ENCODE assay signal across 1 cellular context in the genomic region with DNA sequence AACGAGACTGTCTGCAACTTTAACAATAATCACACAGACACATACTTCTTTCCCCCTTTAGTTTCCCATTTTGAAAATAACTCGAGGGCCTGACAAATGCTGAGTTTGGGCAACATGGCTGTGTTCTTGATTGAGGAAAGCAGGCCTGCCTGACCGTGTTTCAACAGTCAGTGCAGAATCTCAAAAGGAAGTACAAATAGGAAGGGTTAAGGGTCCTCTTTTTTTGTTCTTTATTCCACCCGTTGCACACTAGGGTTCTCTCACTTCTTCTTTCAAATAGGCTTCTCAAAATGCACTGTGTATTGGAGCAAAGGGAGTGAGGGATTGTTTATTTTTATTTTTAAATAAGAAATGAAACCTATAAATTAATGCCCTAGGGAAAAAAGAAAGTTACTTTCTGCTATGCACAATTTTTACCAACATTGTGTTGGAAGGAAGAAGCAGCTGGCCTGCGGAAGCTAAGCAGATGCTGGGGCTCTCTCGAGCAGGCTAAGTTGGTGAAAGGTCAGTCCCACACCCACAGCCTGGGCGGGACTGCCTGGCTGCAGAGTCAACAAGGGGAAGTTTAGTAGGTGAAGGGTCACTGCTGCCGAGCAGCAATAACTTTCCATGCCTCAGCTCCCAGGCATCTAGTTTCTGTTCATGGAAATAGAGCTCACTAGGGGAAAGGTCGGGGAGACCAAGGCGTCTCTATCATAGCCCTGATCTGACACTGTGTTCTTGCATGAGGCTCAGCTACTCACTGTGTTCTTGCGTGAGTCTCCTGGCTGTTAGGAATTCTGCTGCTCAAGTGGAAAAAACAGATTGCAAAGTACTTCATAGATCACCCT.
TF ChIP-seq lines count a peak whose summit lies in the region.

No MANE protein-coding gene starts in this region.

TF ChIP-seq in HCT116, 20 proteins besides CTCF, POLR2A, EP300 and RAD21 (continued from another document):
- TF ChIP-seq, protein P1, sequence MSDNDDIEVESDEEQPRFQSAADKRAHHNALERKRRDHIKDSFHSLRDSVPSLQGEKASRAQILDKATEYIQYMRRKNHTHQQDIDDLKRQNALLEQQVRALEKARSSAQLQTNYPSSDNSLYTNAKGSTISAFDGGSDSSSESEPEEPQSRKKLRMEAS (IDR thresholded peaks at IDR 0.05), result peak; percentile 31; the same call in 1 of the 2 replicates
- TF ChIP-seq TCF7L2 (IDR thresholded peaks at IDR 0.05; ENCODE audit: borderline replicate concordance, extremely low read depth, insufficient read depth, insufficient read length), result no peak
- TF ChIP-seq FOSL1 (IDR thresholded peaks at IDR 0.05; ENCODE audit: low read depth), result peak; percentile 53; the same call in 1 of the 2 replicates
- TF ChIP-seq EZH2phosphoT487 (IDR thresholded peaks at IDR 0.05; ENCODE audit: borderline replicate concordance), result no peak
- peak; percentile 63 for TF ChIP-seq CBX3 (IDR thresholded peaks at IDR 0.05; ENCODE audit: low read depth)
- TF ChIP-seq POLR2AphosphoS5 (IDR thresholded peaks at IDR 0.05; ENCODE audit: low read depth, low read length), result peak; percentile 21; the same call in 1 of the 2 replicates
- TF ChIP-seq ZNF274 (IDR thresholded peaks at IDR 0.05; ENCODE audit: low read depth, low read length), result no peak
